Comparison of ENCODE assay signal across 12 cellular contexts in genomic region chr2:3403587-3404334, GRCh38. TPM values are rescaled to one million over a fixed set of nuclear protein-coding genes. Genes with fewer than 3 reads are reported as not detected.
A peak's percentile ranks its signal among the peaks of the same experiment; 100 is the strongest.
DNase-seq lines count a peak whose midpoint lies in the region; ATAC-seq and TF ChIP-seq lines count a peak whose summit lies in the region.
"Had no signal": no experiment of that assay in that cellular context is flagged by ENCODE, and none has a peak within 500 bp of the region (broad histone marks: within the 10 kb centered on the region; RNA-seq: fewer than 3 reads in every experiment).

No MANE protein-coding gene starts in this region.

- H3K36me3 ChIP-seq in SK-N-SH (replicated peaks in 1 of 2; ENCODE audit: control insufficient read depth in 1 of 2, insufficient read depth in 2 of 2, low read length in 1 of 2) = peaks cover 52 to 69% of the 10 kb centered on the region in 2 experiments
- H3K36me3 ChIP-seq in A673 (ENCODE audit: insufficient read depth, low read length, poor library complexity, severe bottlenecking) = peaks cover 24% of the 10 kb centered on the region

- no peaks in the 10 kb centered on the region for H3K9me3 ChIP-seq in T-helper 17 cell (ENCODE audit: control insufficient read depth, low read length, poor library complexity, severe bottlenecking)
- no peaks in the 10 kb centered on the region for H3K9me3 ChIP-seq in SK-N-SH
- H3K9me3 ChIP-seq in A673 (ENCODE audit: low read depth, low read length, poor library complexity, severe bottlenecking) = no peaks in the 10 kb centered on the region
- H3K9me3 ChIP-seq: thyroid gland had no signal

- no peak for TF ChIP-seq RAD21 in SK-N-SH (IDR thresholded peaks at IDR 0.05; ENCODE audit: low read length)

- H3K4me3 ChIP-seq in SK-N-SH (ENCODE audit: low read depth in 2 of 2, low read length in 1 of 2) = no peak overlapping the region
- H3K4me3 ChIP-seq in A673 (ENCODE audit: low read depth, low read length, poor library complexity, severe bottlenecking) = no peak overlapping the region
- H3K4me3 ChIP-seq: thyroid gland had no signal

- H3K4me1 ChIP-seq in SK-N-SH (ENCODE audit: control insufficient read depth in 1 of 2, insufficient read depth in 2 of 2, low read depth in 1 of 2, low read length in 1 of 2) = peaks cover 0 to 19% of the 10 kb centered on the region in 2 experiments; a peak in 2 of 4 replicates
- H3K4me1 ChIP-seq in A673 (ENCODE audit: insufficient read depth, low read length, poor library complexity, severe bottlenecking) = no peaks in the 10 kb centered on the region

- H3K27ac Mint-ChIP-seq in T-helper 17 cell (peak overlapping the region; percentile 43), type B pancreatic cell (no peak overlapping the region)
- H3K27ac Mint-ChIP-seq in activated CD8-positive, alpha-beta memory T cell treated with anti-CD3 and anti-CD28 coated beads, Interleukin-2, amount 10 ng/mL, durations not matched to agents 7 days and 5 days = no peak overlapping the region
- H3K27ac Mint-ChIP-seq: nephron had no signal

- DNase-seq in T-helper 17 cell (no peak), type B pancreatic cell (ENCODE audit: extremely low spot score, unreplicated experiment) (no peak), SK-N-SH (no peak), A673 (ENCODE audit: low spot score) (no peak)
- DNase-seq in activated CD8-positive, alpha-beta memory T cell treated with anti-CD3 and anti-CD28 coated beads, Interleukin-2, amount 10 ng/mL, durations not matched to agents 7 days and 5 days = no peak
- DNase-seq: activated naive CD4-positive, alpha-beta T cell treated with Interleukin-2 at 50 U/mL for 16 hours; CD8-positive, alpha-beta memory T cell; thyroid gland had no signal

- peaks cover 4% of the 10 kb centered on the region for H3K36me3 Mint-ChIP-seq in T-helper 17 cell (ENCODE audit: low read depth)
- peaks cover 20% of the 10 kb centered on the region for H3K36me3 Mint-ChIP-seq in type B pancreatic cell
- H3K36me3 Mint-ChIP-seq in activated CD8-positive, alpha-beta memory T cell treated with anti-CD3 and anti-CD28 coated beads, Interleukin-2, amount 10 ng/mL, durations not matched to agents 7 days and 5 days = peaks cover 19% of the 10 kb centered on the region

- TF ChIP-seq EP300 in SK-N-SH (IDR thresholded peaks at IDR 0.05; ENCODE audit: borderline replicate concordance in 1 of 2, low read depth in 1 of 2, low read length in 1 of 2) = no peak

- ATAC-seq in GM18517 (IDR thresholded peaks at IDR 0.05; ENCODE audit: unreplicated experiment) (peak; percentile 100), GM21367 (IDR thresholded peaks at IDR 0.05; ENCODE audit: unreplicated experiment) (peak; percentile 99), HG03025 (IDR thresholded peaks at IDR 0.05; ENCODE audit: low FRiP score, unreplicated experiment) (peak; percentile 99), T-helper 17 cell (no peak)
- no peak for ATAC-seq in activated CD8-positive, alpha-beta memory T cell treated with anti-CD3 and anti-CD28 coated beads, Interleukin-2, amount 10 ng/mL, durations not matched to agents 7 days and 5 days

- H3K27me3 Mint-ChIP-seq in T-helper 17 cell (no peaks in the 10 kb centered on the region), type B pancreatic cell (no peaks in the 10 kb centered on the region)
- no peaks in the 10 kb centered on the region for H3K27me3 Mint-ChIP-seq in activated CD8-positive, alpha-beta memory T cell treated with anti-CD3 and anti-CD28 coated beads, Interleukin-2, amount 10 ng/mL, durations not matched to agents 7 days and 5 days
- H3K27me3 Mint-ChIP-seq: CD8-positive, alpha-beta memory T cell had no signal

- peaks cover 17% of the 10 kb centered on the region for H3K4me1 Mint-ChIP-seq in T-helper 17 cell
- peaks cover 5% of the 10 kb centered on the region for H3K4me1 Mint-ChIP-seq in type B pancreatic cell (ENCODE audit: unreplicated experiment)
- H3K4me1 Mint-ChIP-seq in activated CD8-positive, alpha-beta memory T cell treated with anti-CD3 and anti-CD28 coated beads, Interleukin-2, amount 10 ng/mL, durations not matched to agents 7 days and 5 days = no peaks in the 10 kb centered on the region

- no peaks in the 10 kb centered on the region for H3F3A ChIP-seq in SK-N-SH (replicated peaks; ENCODE audit: insufficient read depth)

- H4K20me1 ChIP-seq in SK-N-SH (ENCODE audit: insufficient read depth) = no peaks in the 10 kb centered on the region

- POLR2A ChIA-PET in SK-N-SH (lab: Yijun Ruan, JAX) (no interaction called here), A673 (lab: Charles Lee; ENCODE audit: low non-redundant PET) (no interaction called here)

- no TSS peak for BruUV-seq in A673 (replicated peaks; lab: Mats Ljungman, UMichigan)

- TF ChIP-seq CTCF in type B pancreatic cell (conservative IDR thresholded peaks at IDR 0.05) (no peak), SK-N-SH (IDR thresholded peaks at IDR 0.05) (no peak), A673 (conservative IDR thresholded peaks at IDR 0.05; ENCODE audit: low read depth, low read length) (no peak)

- H3K9me3 Mint-ChIP-seq in type B pancreatic cell = no peaks in the 10 kb centered on the region
- no peaks in the 10 kb centered on the region for H3K9me3 Mint-ChIP-seq in activated CD8-positive, alpha-beta memory T cell treated with anti-CD3 and anti-CD28 coated beads, Interleukin-2, amount 10 ng/mL, durations not matched to agents 7 days and 5 days (ENCODE audit: low read depth)

- 90% methylated on average over 11 of the region's 11 CpGs for WGBS in SK-N-SH (ENCODE audit: low lambda C conversion rate)

- no peaks in the 10 kb centered on the region for H3K9me2 ChIP-seq in SK-N-SH

- H3K4me2 ChIP-seq in SK-N-SH = no peak overlapping the region

- intact Hi-C loops in A673 (cut with micrococcal nuclease; ENCODE audit: unreplicated experiment) = no loop called here

- CTCF ChIA-PET in activated CD8-positive, alpha-beta memory T cell treated with anti-CD3 and anti-CD28 coated beads, Interleukin-2, amount 10 ng/mL, durations not matched to agents 7 days and 5 days (lab: Charles Lee) = no interaction called here
- CTCF ChIA-PET in SK-N-SH (lab: Yijun Ruan, JAX) = interaction anchor here (3.1 kb wide), 1 partner anchor 21 kb away, joined by 10 read pairs; no protein-coding TSS in a partner anchor
- CTCF ChIA-PET in A673 (lab: Charles Lee) = no interaction called here

- H3K9ac ChIP-seq in SK-N-SH = no peak overlapping the region

- H3K79me2 ChIP-seq in SK-N-SH (ENCODE audit: insufficient read depth) = peaks cover 49% of the 10 kb centered on the region; the same call in 1 of the 2 replicates

- H3K4me3 Mint-ChIP-seq in T-helper 17 cell = no peak overlapping the region
- H3K4me3 Mint-ChIP-seq in type B pancreatic cell = no peak overlapping the region
- H3K4me3 Mint-ChIP-seq in activated CD8-positive, alpha-beta memory T cell treated with anti-CD3 and anti-CD28 coated beads, Interleukin-2, amount 10 ng/mL, durations not matched to agents 7 days and 5 days = no peak overlapping the region
- H3K4me3 Mint-ChIP-seq: CD8-positive, alpha-beta memory T cell; nephron had no signal

- H3K27me3 ChIP-seq in SK-N-SH (ENCODE audit: insufficient read depth) = no peaks in the 10 kb centered on the region
- no peaks in the 10 kb centered on the region for H3K27me3 ChIP-seq in A673 (replicated peaks; ENCODE audit: insufficient read depth, low read depth, low read length, poor library complexity)
- H3K27me3 ChIP-seq: thyroid gland had no signal

- H3K27ac ChIP-seq in SK-N-SH (ENCODE audit: low read depth in 2 of 2, low read length in 1 of 2) (no peak overlapping the region), A673 (ENCODE audit: low read depth, low read length, poor library complexity, severe bottlenecking) (no peak overlapping the region)
- H3K27ac ChIP-seq: thyroid gland had no signal

- no peak overlapping the region for H2AFZ ChIP-seq in SK-N-SH (ENCODE audit: low read depth)

TF ChIP-seq in SK-N-SH, 30 proteins besides CTCF, POLR2A, EP300 and RAD21 (continues in another document):
- TF ChIP-seq MXI1 (IDR thresholded peaks at IDR 0.05; ENCODE audit: low read depth, low read length) (no peak), CHD2 (IDR thresholded peaks at IDR 0.05; ENCODE audit: low read length, partially characterized antibody) (no peak), MEF2A (IDR thresholded peaks at IDR 0.05; ENCODE audit: borderline replicate concordance, low read depth) (no peak), FOSL2 (IDR thresholded peaks at IDR 0.05; ENCODE audit: borderline replicate concordance, low read depth) (no peak), TEAD4 (IDR thresholded peaks at IDR 0.05; ENCODE audit: borderline replicate concordance, insufficient read depth) (no peak), POLR2AphosphoS5 (IDR thresholded peaks at IDR 0.05; ENCODE audit: low read depth, low read length) (no peak), NFIC (IDR thresholded peaks at IDR 0.05; ENCODE audit: borderline replicate concordance) (no peak), RXRA (IDR thresholded peaks at IDR 0.05; ENCODE audit: borderline replicate concordance, low read depth) (no peak), PBX3 (IDR thresholded peaks at IDR 0.05) (no peak), YY1 (IDR thresholded peaks at IDR 0.05; ENCODE audit: low read depth) (no peak), FOXJ3 (CRISPR knock-in tag; IDR thresholded peaks at IDR 0.05) (no peak)

RNA-seq across cellular contexts. Expression of gene TRAPPC12, which starts 24.3 kb away (rescaled TPM):
- total RNA-seq in T-helper 17 cell (10 to 100 TPM; 66.5 to 80.4 TPM), type B pancreatic cell (ENCODE audit: low replicate concordance) (74.7 and 98.7 TPM in 2 replicates), A673 (2021) (91.1 and 94.4 TPM in 2 replicates)
- total RNA-seq in activated CD8-positive, alpha-beta memory T cell treated with anti-CD3 and anti-CD28 coated beads, Interleukin-2, amount 10 ng/mL, durations not matched to agents 7 days and 5 days = 10 to 100 TPM; 75.8 to 97.5 TPM
- polyA plus RNA-seq in SK-N-SH (2012; rRNA removed) = 59.5 and 83.3 TPM in 2 replicates
- polyA plus RNA-seq in SK-N-SH (2012; cell fraction: cytosol; rRNA removed) = 39.2 and 48.1 TPM in 2 replicates
- 174 and 253 TPM in 2 replicates for polyA plus RNA-seq in SK-N-SH (2012; cell fraction: nucleus; rRNA removed)

RNA-seq across cellular contexts. Expression of gene EIPR1, which starts 26.1 kb away (rescaled TPM):
- total RNA-seq in T-helper 17 cell (10 to 100 TPM; 25.1 to 28.5 TPM), type B pancreatic cell (ENCODE audit: low replicate concordance) (24.3 and 24.9 TPM in 2 replicates), A673 (2021) (37.0 and 41.7 TPM in 2 replicates)
- total RNA-seq in activated CD8-positive, alpha-beta memory T cell treated with anti-CD3 and anti-CD28 coated beads, Interleukin-2, amount 10 ng/mL, durations not matched to agents 7 days and 5 days = 10 to 100 TPM; 40.7 to 44.7 TPM
- 85.9 and 103 TPM in 2 replicates for polyA plus RNA-seq in SK-N-SH (2012; rRNA removed)
- 62.4 and 82.1 TPM in 2 replicates for polyA plus RNA-seq in SK-N-SH (2012; cell fraction: cytosol; rRNA removed)
- polyA plus RNA-seq in SK-N-SH (2012; cell fraction: nucleus; rRNA removed) = 63.8 and 73.1 TPM in 2 replicates

Comparison
In these comparisons a context has a peak if more than half of its experiments do, and no peak if none do; other contexts are left out.
1. ATAC-seq: peak in GM18517 (single experiment), GM21367 (single experiment) and HG03025 (single experiment); none in T-helper 17 cell (single experiment) and activated CD8-positive, alpha-beta memory T cell treated with anti-CD3 and anti-CD28 coated beads, Interleukin-2, amount 10 ng/mL, durations not matched to agents 7 days and 5 days (single experiment).